13 cellular contexts compared by ENCODE assay signal in the genomic region with DNA sequence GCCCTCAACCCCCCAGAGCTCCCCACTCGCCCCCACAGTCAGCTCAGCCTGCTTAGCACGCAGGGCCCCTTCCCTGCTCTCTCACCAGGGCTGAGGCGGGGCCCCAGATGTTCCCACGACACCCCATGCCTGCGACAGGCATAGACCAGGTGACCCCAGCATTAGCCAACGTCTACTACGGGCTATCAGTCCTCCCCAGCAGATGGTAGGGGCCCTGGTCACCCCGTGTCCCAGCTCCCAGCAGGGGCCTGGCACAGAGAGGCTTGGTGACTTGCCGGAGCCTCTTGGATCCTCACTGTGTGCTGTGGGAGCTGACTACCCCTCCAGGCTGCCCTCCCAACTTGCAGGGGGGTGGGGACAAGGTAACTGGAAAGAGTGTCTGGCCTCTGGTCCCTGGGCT.
"Had no signal": no experiment of that assay in that cellular context is flagged by ENCODE, and none has a peak within 500 bp of the region (broad histone marks: within the 10 kb centered on the region; RNA-seq: fewer than 3 reads in every experiment).

No MANE protein-coding gene starts in this region.

- H3K36me3 ChIP-seq: neural progenitor cell had no signal

- H3K9me3 ChIP-seq: gastrocnemius medialis, right atrium auricular region, spleen had no signal

- H3K27me3 ChIP-seq: gastrocnemius medialis, neural progenitor cell, right atrium auricular region, spleen had no signal

- ATAC-seq: activated T-helper 17 cell treated with anti-CD3 and anti-CD28 coated beads, Interleukin-2, amount 50 U/mL, for 72 hours; gastrocnemius medialis had no signal

- H3K4me3 ChIP-seq: gastrocnemius medialis, neural progenitor cell, right atrium auricular region, spleen had no signal

- H3K9ac ChIP-seq: neural progenitor cell had no signal

- H3K27ac ChIP-seq: gastrocnemius medialis, neural progenitor cell had no signal

- DNase-seq: activated CD4-positive, alpha-beta T cell treated with anti-CD3 and anti-CD28 coated beads, Interleukin-2, amount 10 ng/mL, durations not matched to agents 7 days and 5 days; activated CD4-positive, CD25-positive, alpha-beta regulatory T cell; activated naive CD4-positive, alpha-beta T cell treated with anti-CD3 and anti-CD28 coated beads, Interleukin-2, amount 50 U/mL, for 16 hours; activated T-cell treated with anti-CD3 and anti-CD28 coated beads for 4 hours; amniotic stem cell; gastrocnemius medialis; spleen; stimulated activated CD4-positive, alpha-beta T cell treated with anti-CD3 and anti-CD28 coated beads, Interleukin-1b, Interleukin-23, amount 100 ng/mL, for 48 hours; stimulated activated naive CD4-positive, alpha-beta T cell; T-helper 2 cell had no signal
